ENCODE assay signal across 22 cellular contexts in the genomic region with DNA sequence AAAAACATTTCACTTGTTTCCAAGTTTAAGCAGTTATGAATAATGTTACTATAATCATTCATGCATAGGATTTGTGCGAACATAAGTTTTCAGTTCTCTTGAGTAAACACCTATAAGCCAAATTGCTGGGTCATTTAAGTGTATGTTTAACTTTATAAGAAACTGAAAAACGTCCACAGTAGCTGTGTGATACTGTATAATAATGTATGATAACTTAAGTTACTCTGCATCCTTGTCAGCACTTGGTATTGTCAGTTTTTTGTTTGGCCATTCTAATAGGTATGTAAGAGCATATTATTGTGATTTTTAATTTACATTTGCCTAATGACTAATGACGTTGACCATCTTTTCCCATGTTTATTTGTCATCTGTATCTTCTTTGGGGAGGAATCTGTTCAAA. TPM values are rescaled to one million over a fixed set of nuclear protein-coding genes. Genes with fewer than 3 reads are reported as not detected.
DNase-seq lines count a peak whose midpoint lies in the region; ATAC-seq, FAIRE-seq and TF ChIP-seq lines count a peak whose summit lies in the region.
"Had no signal": no experiment of that assay in that cellular context is flagged by ENCODE, and none has a peak within 500 bp of the region (broad histone marks: within the 10 kb centered on the region; RNA-seq: fewer than 3 reads in every experiment).

No MANE protein-coding gene starts in this region.

- H2AFZ ChIP-seq in HepG2 (ENCODE audit: low read length) (no peak overlapping the region), K562 (ENCODE audit: low read depth, low read length) (no peak overlapping the region)

- no peaks in the 10 kb centered on the region for H3K27me3 Mint-ChIP-seq in activated T-helper 17 cell treated with anti-CD3 and anti-CD28 coated beads, Interleukin-2, amount 50 U/mL, for 72 hours

- no peak overlapping the region for H3K4me3 ChIP-seq in HepG2 (replicated peaks in 1 of 3; ENCODE audit: insufficient read depth in 1 of 3, low read depth in 2 of 3, low read length in 3 of 3)
- no peak overlapping the region for H3K4me3 ChIP-seq in right lobe of liver
- H3K4me3 ChIP-seq in K562 = no peak overlapping the region
- H3K4me3 ChIP-seq in thyroid gland (replicated peaks in 1 of 3) = no peak overlapping the region
- H3K4me3 ChIP-seq: GM23248 had no signal

- no peak overlapping the region for H3K4me3 Mint-ChIP-seq in activated T-helper 17 cell treated with anti-CD3 and anti-CD28 coated beads, Interleukin-2, amount 50 U/mL, for 72 hours
- H3K4me3 Mint-ChIP-seq: CD4-positive, alpha-beta memory T cell had no signal

- no peak overlapping the region for H3K27ac ChIP-seq in HepG2 (ENCODE audit: extremely low read length, insufficient read depth, low read length)
- H3K27ac ChIP-seq in right lobe of liver = no peak overlapping the region
- no peak overlapping the region for H3K27ac ChIP-seq in K562 (ENCODE audit: extremely low read depth, low read depth, low read length)
- H3K27ac ChIP-seq in thyroid gland = no peak overlapping the region
- H3K27ac ChIP-seq: 22Rv1 had no signal

- H3K9me3 ChIP-seq in HepG2 (ENCODE audit: low read length) (no peaks in the 10 kb centered on the region), right lobe of liver (no peaks in the 10 kb centered on the region), K562 (replicated peaks; ENCODE audit: control insufficient read depth, insufficient read depth, low read depth, low read length) (no peaks in the 10 kb centered on the region), thyroid gland (no peaks in the 10 kb centered on the region)

- H3K27me3 ChIP-seq in HepG2 (ENCODE audit: control insufficient read depth in 1 of 2, insufficient read depth in 2 of 2, low read length in 2 of 2) (no peaks in the 10 kb centered on the region), right lobe of liver (no peaks in the 10 kb centered on the region), K562 (ENCODE audit: control insufficient read depth in 2 of 2, insufficient read depth in 2 of 2, low read length in 2 of 2) (no peaks in the 10 kb centered on the region), thyroid gland (no peaks in the 10 kb centered on the region)

- POLR2A ChIA-PET in HepG2 (lab: Yijun Ruan, JAX) = no interaction called here
- POLR2A ChIA-PET in K562 (lab: Yijun Ruan, JAX) = no interaction called here

- no peak overlapping the region for H3K9ac ChIP-seq in HepG2 (ENCODE audit: insufficient read depth, low read depth, low read length)
- H3K9ac ChIP-seq in K562 (ENCODE audit: insufficient read depth in 1 of 2, low read depth in 2 of 2, low read length in 2 of 2) = no peak overlapping the region

- TF ChIP-seq EP300 in HepG2 (IDR thresholded peaks at IDR 0.05; ENCODE audit: low read depth in 2 of 2, low read length in 2 of 2) = no peak
- no peak for TF ChIP-seq EP300 in HepG2 (CRISPR knock-in tag; IDR thresholded peaks at IDR 0.05; ENCODE audit: borderline replicate concordance)
- TF ChIP-seq EP300 in K562 (IDR thresholded peaks at IDR 0.05; ENCODE audit: low read length) = no peak

- BruUV-seq in HepG2 (replicated peaks; lab: Mats Ljungman, UMichigan) = no TSS peak
- no TSS peak for BruUV-seq in K562 (replicated peaks; lab: Mats Ljungman, UMichigan)

- no peak overlapping the region for H3K4me2 ChIP-seq in HepG2 (ENCODE audit: low read depth, low read length)
- H3K4me2 ChIP-seq in K562 (ENCODE audit: insufficient read depth, low read length) = no peak overlapping the region

- in situ Hi-C loops in HepG2 (cut with HindIII; ENCODE audit: extremely low pct_ligation_motif_present, low pct_unique_long_range_greater_than_20kb) (no loop called here), K562 (cut with MboI) (no loop called here)

- TF ChIP-seq POLR2A in HepG2 (IDR thresholded peaks at IDR 0.05; ENCODE audit: insufficient read depth in 1 of 2, low read depth in 2 of 2, low read length in 2 of 2) (no peak), right lobe of liver (IDR thresholded peaks at IDR 0.05) (no peak), K562 (conservative IDR thresholded peaks at IDR 0.05) (no peak), thyroid gland (IDR thresholded peaks at IDR 0.05) (no peak)

- H3K9me1 ChIP-seq in K562 (ENCODE audit: control insufficient read depth, insufficient read depth, low read length) = no peaks in the 10 kb centered on the region

- no peak for FAIRE-seq in HepG2 (lab: Jason Lieb, UNC)
- no peak for FAIRE-seq in K562 (lab: Jason Lieb, UNC)
- FAIRE-seq: A204.1, G401.6, GM12892, H1 had no signal

- H3K4me1 Mint-ChIP-seq in activated T-helper 17 cell treated with anti-CD3 and anti-CD28 coated beads, Interleukin-2, amount 50 U/mL, for 72 hours = no peaks in the 10 kb centered on the region
- H3K4me1 Mint-ChIP-seq: CD4-positive, alpha-beta memory T cell had no signal

- no peaks in the 10 kb centered on the region for H3K36me3 Mint-ChIP-seq in activated T-helper 17 cell treated with anti-CD3 and anti-CD28 coated beads, Interleukin-2, amount 50 U/mL, for 72 hours (ENCODE audit: low read depth)
- H3K36me3 Mint-ChIP-seq: CD4-positive, alpha-beta memory T cell had no signal

- no peak overlapping the region for H3K27ac Mint-ChIP-seq in activated T-helper 17 cell treated with anti-CD3 and anti-CD28 coated beads, Interleukin-2, amount 50 U/mL, for 72 hours
- H3K27ac Mint-ChIP-seq: CD4-positive, alpha-beta memory T cell had no signal

- WGBS in HepG2 (ENCODE audit: low lambda C conversion rate) = 27% methylated on average over 3 of the region's 3 CpGs
- 74% methylated on average over 3 of the region's 3 CpGs for WGBS in right lobe of liver (ENCODE audit: insufficient coverage, low coverage, low lambda C conversion rate, missing lambda C conversion rate)
- 42% methylated on average over 3 of the region's 3 CpGs for WGBS in K562 (ENCODE audit: insufficient coverage, low coverage, missing lambda C conversion rate)
- WGBS in thyroid gland, 2 donors = 86 to 89% methylated on average over 3 of the region's 3 CpGs

- intact Hi-C loops in HepG2 (cut with micrococcal nuclease; ENCODE audit: unreplicated experiment) (no loop called here), right lobe of liver (cut with DNase I) (no loop called here), K562 (cut with micrococcal nuclease) (loop anchor here (5.0 kb wide), 1 partner anchor 148 kb away; no protein-coding TSS in a partner anchor), left colon (cut with DNase I, micrococcal nuclease) (no loop called here), thyroid gland (cut with DNase I) (no loop called here)

- TF ChIP-seq CTCF in HepG2 (CRISPR knock-in tag; IDR thresholded peaks at IDR 0.05) = no peak
- no peak for TF ChIP-seq CTCF in right lobe of liver (IDR thresholded peaks at IDR 0.05)
- TF ChIP-seq CTCF in K562 (IDR thresholded peaks at IDR 0.05 in 2 of 3, conservative IDR thresholded peaks at IDR 0.05 in 1 of 3; ENCODE audit: insufficient read depth in 2 of 3, low read depth in 1 of 3, low read length in 3 of 3) = no peak
- TF ChIP-seq CTCF in thyroid gland (IDR thresholded peaks at IDR 0.05) = no peak

- no peaks in the 10 kb centered on the region for H3K9me3 Mint-ChIP-seq in activated T-helper 17 cell treated with anti-CD3 and anti-CD28 coated beads, Interleukin-2, amount 50 U/mL, for 72 hours

- H3K79me2 ChIP-seq in HepG2 (ENCODE audit: insufficient read depth, low read length) = no peaks in the 10 kb centered on the region
- no peaks in the 10 kb centered on the region for H3K79me2 ChIP-seq in K562 (ENCODE audit: control insufficient read depth, insufficient read depth, low read length)

- H3K36me3 ChIP-seq in HepG2 (replicated peaks in 1 of 2; ENCODE audit: control insufficient read depth in 1 of 2, insufficient read depth in 2 of 2, low read length in 2 of 2) (no peaks in the 10 kb centered on the region), right lobe of liver (no peaks in the 10 kb centered on the region), K562 (ENCODE audit: control insufficient read depth, insufficient read depth, low read length) (no peaks in the 10 kb centered on the region), thyroid gland (no peaks in the 10 kb centered on the region)

- H3K4me1 ChIP-seq in HepG2 (ENCODE audit: insufficient read depth, low read length) (peaks cover 20% of the 10 kb centered on the region), right lobe of liver (no peaks in the 10 kb centered on the region), K562 (replicated peaks in 1 of 2; ENCODE audit: control insufficient read depth in 2 of 2, insufficient read depth in 2 of 2, low read length in 2 of 2) (peaks cover 6% of the 10 kb centered on the region in 2 experiments; a peak in 2 of 5 replicates), thyroid gland (no peaks in the 10 kb centered on the region)

- CTCF ChIA-PET in HepG2 (lab: Yijun Ruan, JAX; ENCODE audit: low intra/inter-chr PET ratio, low total read pairs) (interaction anchor here (0.6 kb wide), 1 partner anchor 503 kb away, joined by 3 read pairs; no protein-coding TSS in a partner anchor), K562 (lab: Yijun Ruan, JAX; ENCODE audit: low intra/inter-chr PET ratio) (no interaction called here)

- DNase-seq in HepG2 (ENCODE audit: low spot score) (no peak), right lobe of liver (no peak), K562 (ENCODE audit: extremely low read depth in 1 of 4, low spot score in 3 of 4) (no peak), left colon (no peak), thyroid gland (no peak), AML-193 (lab: John Stamatoyannopoulos, UW) (no peak)
- DNase-seq: ACHN; C1 segment of cervical spinal cord; Calu3; CD4-positive, alpha-beta memory T cell; COR-L47; DMS153; DND-41; GM23248; H7; HCEC 1CT had no signal

- H4K20me1 ChIP-seq in HepG2 (ENCODE audit: insufficient read depth, low read length) (no peaks in the 10 kb centered on the region), K562 (replicated peaks; ENCODE audit: control insufficient read depth, insufficient read depth, low read length) (no peaks in the 10 kb centered on the region)

- TF ChIP-seq RAD21 in HepG2 (CRISPR knock-in tag; IDR thresholded peaks at IDR 0.05) (no peak), K562 (CRISPR knock-in tag; conservative IDR thresholded peaks at IDR 0.05 in 1 of 2, IDR thresholded peaks at IDR 0.05 in 1 of 2) (no peak)

- ATAC-seq in HepG2 (no peak), right lobe of liver (no peak), K562 (no peak), left colon (peak; percentile 58)
- no peak for ATAC-seq in activated T-helper 17 cell treated with anti-CD3 and anti-CD28 coated beads, Interleukin-2, amount 50 U/mL, for 72 hours (replicated peaks)

RNA-seq across cellular contexts. Expression of a gene that starts 14.4 kb away (rescaled TPM):
- total RNA-seq in HepG2 (2016; rRNA removed; fragmentation: Illumina TruSeq; extraction: Trizol) (19.2 and 24.9 TPM in 2 replicates), right lobe of liver (10 to 100 TPM; 15.5 to 29.8 (median 23.8) TPM), K562 (2014; rRNA removed) (10.6 and 20.2 TPM in 2 replicates), K562 (2014; rRNA removed; fragmentation: Illumina TruSeq; extraction: Trizol) (20.5 and 24.1 TPM in 2 replicates), K562 (2015; rRNA removed; fragmentation: Illumina TruSeq; extraction: Trizol) (14.6 and 16.1 TPM in 2 replicates), K562 (2021) (12.9 and 13.2 TPM in 2 replicates), left colon (100 to 1,000 TPM; 180 to 192 TPM), thyroid gland (10 to 100 TPM; 38.3 to 81.2 (median 57.0) TPM)
- total RNA-seq in HepG2 (2016; cell fraction: cytosol; rRNA removed; fragmentation: Illumina TruSeq; extraction: Trizol; ENCODE audit: low read depth) = 2.5 and 4.6 TPM in 2 replicates
- total RNA-seq in HepG2 (2016; cell fraction: insoluble cytoplasmic fraction; rRNA removed; fragmentation: Illumina TruSeq; extraction: Trizol) = 21.1 and 24.8 TPM in 2 replicates
- total RNA-seq in HepG2 (2016; cell fraction: membrane; rRNA removed; fragmentation: Illumina TruSeq; extraction: Trizol) = 9.9 and 10.2 TPM in 2 replicates
- 34.2 and 38.6 TPM in 2 replicates for total RNA-seq in HepG2 (2016; cell fraction: nucleus; rRNA removed; fragmentation: Illumina TruSeq; extraction: Trizol)
- polyA plus RNA-seq in HepG2 (2011; rRNA removed) (8.5 and 11.2 TPM in 2 replicates), K562 (2011; rRNA removed) (13.3 and 21.7 TPM in 2 replicates), K562 (2014; fragmentation: Illumina TruSeq; extraction: Trizol) (8.8 and 10.9 TPM in 2 replicates), K562 (2014; fragmentation: Nextera tagmentation; extraction: Ambion mirVana) (1 to 10 TPM; 3.5 to 3.7 TPM), K562 (2014; rRNA removed) (11.7 and 14.0 TPM in 2 replicates)
- polyA plus RNA-seq in HepG2 (2011; cell fraction: cytosol; rRNA removed) = 4.1 and 4.7 TPM in 2 replicates
- polyA plus RNA-seq in HepG2 (2011; cell fraction: nucleus; rRNA removed) = 4.5 and 7.1 TPM in 2 replicates
- 12.5 and 18.9 TPM in 2 replicates for polyA plus RNA-seq in HepG2 (2012)
- polyA plus RNA-seq in HepG2 (2016; cell fraction: cytosol; fragmentation: Illumina TruSeq; extraction: Trizol; ENCODE audit: low read depth) = 3.1 and 5.4 TPM in 2 replicates
- polyA plus RNA-seq in HepG2 (2016; cell fraction: insoluble cytoplasmic fraction; fragmentation: Illumina TruSeq; extraction: Trizol; ENCODE audit: low read depth) = 15.1 and 18.9 TPM in 2 replicates
- 6.6 TPM in 2 replicates for polyA plus RNA-seq in HepG2 (2016; cell fraction: membrane; fragmentation: Illumina TruSeq; extraction: Trizol; ENCODE audit: low read depth)
- 43.0 and 43.3 TPM in 2 replicates for polyA plus RNA-seq in HepG2 (2016; cell fraction: nucleus; fragmentation: Illumina TruSeq; extraction: Trizol; ENCODE audit: insufficient read depth, low read depth)
- polyA minus RNA-seq in HepG2 (2011; rRNA and poly(A)+ RNA removed; ENCODE audit: low replicate concordance) = 5.5 and 8.9 TPM in 2 replicates
- polyA minus RNA-seq in HepG2 (2011; cell fraction: cytosol; rRNA and poly(A)+ RNA removed) = 5.7 and 8.3 TPM in 2 replicates
- polyA minus RNA-seq in HepG2 (2011; cell fraction: nucleus; rRNA and poly(A)+ RNA removed) = 20.9 and 22.4 TPM in 2 replicates
- total RNA-seq in K562 (2011; cell fraction: chromatin; rRNA removed; ENCODE audit: low replicate concordance) = 19.7 and 45.4 TPM in 2 replicates
- 10.5 and 11.8 TPM in 2 replicates for total RNA-seq in K562 (2011; cell fraction: nucleolus; rRNA removed)
- 29.5 and 65.9 TPM in 2 replicates for total RNA-seq in K562 (2011; cell fraction: nucleoplasm; rRNA removed)
- 3.8 and 6.1 TPM in 2 replicates for polyA plus RNA-seq in K562 (2011; cell fraction: cytosol; rRNA removed)
- 8.4 and 10.2 TPM in 2 replicates for polyA plus RNA-seq in K562 (2011; cell fraction: nucleus; rRNA removed)
- 10.3 and 11.7 TPM in 2 replicates for polyA plus RNA-seq in K562 (2012)
- 13.7 and 17.2 TPM in 2 replicates for polyA minus RNA-seq in K562 (2011; rRNA and poly(A)+ RNA removed)
- polyA minus RNA-seq in K562 (2011; cell fraction: cytosol; rRNA and poly(A)+ RNA removed) = 4.8 and 5.4 TPM in 2 replicates
- 11.8 and 15.4 TPM in 2 replicates for polyA minus RNA-seq in K562 (2011; cell fraction: nucleus; rRNA and poly(A)+ RNA removed)
- 10 to 100 TPM; 10.1 to 16.5 TPM for total RNA-seq in activated T-helper 17 cell treated with anti-CD3 and anti-CD28 coated beads, Interleukin-2, amount 50 U/mL, for 72 hours
